Comparison of ENCODE assay signal across 27 cellular contexts in the genomic region with DNA sequence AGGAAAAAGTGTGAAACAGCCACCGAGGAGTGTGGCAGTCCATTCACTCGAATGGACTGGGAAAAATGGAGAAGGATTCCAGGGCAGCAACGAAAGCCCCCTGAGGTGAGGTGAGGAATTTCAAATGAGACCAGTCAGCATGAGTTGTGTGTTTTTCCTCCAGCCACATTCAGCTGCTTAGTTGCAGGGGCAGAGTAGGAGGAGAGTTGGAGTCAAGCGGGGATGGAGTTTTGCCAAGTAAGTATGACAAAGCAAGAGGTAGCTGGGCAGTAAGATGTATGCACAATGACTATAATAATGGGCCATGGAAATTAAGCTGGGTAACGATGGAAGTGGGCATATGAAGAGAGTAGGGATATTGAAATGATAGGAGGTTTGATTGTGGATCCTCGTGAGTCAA.
A peak's percentile ranks its signal among the peaks of the same experiment; 100 is the strongest.
DNase-seq lines count a peak whose midpoint lies in the region; TF ChIP-seq lines count a peak whose summit lies in the region.
"Had no signal": no experiment of that assay in that cellular context is flagged by ENCODE, and none has a peak within 500 bp of the region (broad histone marks: within the 10 kb centered on the region; RNA-seq: fewer than 3 reads in every experiment).

No MANE protein-coding gene starts in this region.

- no peak overlapping the region for H2AFZ ChIP-seq in parathyroid adenoma

- TF ChIP-seq CTCF in endodermal cell (conservative IDR thresholded peaks at IDR 0.05) (peak; percentile 36), parathyroid adenoma (IDR thresholded peaks at IDR 0.05) (no peak), CD14-positive monocyte (IDR thresholded peaks at IDR 0.05) (no peak), spleen (IDR thresholded peaks at IDR 0.05 in 8 of 11, conservative IDR thresholded peaks at IDR 0.05 in 3 of 11) (no peak)

- no peaks in the 10 kb centered on the region for H3K36me3 ChIP-seq in H7 (replicated peaks; ENCODE audit: control insufficient read depth, insufficient read depth, low read length)
- no peaks in the 10 kb centered on the region for H3K36me3 ChIP-seq in endodermal cell (ENCODE audit: control insufficient read depth, insufficient read depth, low read length)
- no peaks in the 10 kb centered on the region for H3K36me3 ChIP-seq in parathyroid adenoma (ENCODE audit: control insufficient read depth, insufficient read depth, low read length)
- H3K36me3 ChIP-seq in spleen: no peaks in the 10 kb centered on the region
- H3K36me3 ChIP-seq: gastrocnemius medialis had no signal

- H3K36me3 Mint-ChIP-seq in endodermal cell (ENCODE audit: low read depth): no peaks in the 10 kb centered on the region
- no peaks in the 10 kb centered on the region for H3K36me3 Mint-ChIP-seq in CD14-positive monocyte
- H3K36me3 Mint-ChIP-seq: activated CD4-positive, alpha-beta memory T cell treated with anti-CD3 and anti-CD28 coated beads for 36 hours; brain had no signal

- H3K27ac ChIP-seq in endodermal cell (ENCODE audit: low read depth, low read length) (no peak overlapping the region), parathyroid adenoma (peak overlapping the region; percentile 8), spleen (no peak overlapping the region)
- H3K27ac ChIP-seq: gastrocnemius medialis, skin epidermis had no signal

- no peaks in the 10 kb centered on the region for H3K27me3 Mint-ChIP-seq in endodermal cell (ENCODE audit: insufficient read depth)
- H3K27me3 Mint-ChIP-seq in CD14-positive monocyte (ENCODE audit: low read depth in 3 of 3): peaks cover 0 to 2% (median 0%) of the 10 kb centered on the region in 3 donors
- H3K27me3 Mint-ChIP-seq: brain had no signal

- no peak for TF ChIP-seq POLR2A in spleen (IDR thresholded peaks at IDR 0.05)

- H3K9me3 Mint-ChIP-seq in endodermal cell (no peaks in the 10 kb centered on the region), CD14-positive monocyte (peaks cover 0 to 2% (median 0%) of the 10 kb centered on the region in 7 donors)
- H3K9me3 Mint-ChIP-seq: activated CD4-positive, alpha-beta memory T cell treated with anti-CD3 and anti-CD28 coated beads for 36 hours; activated T-cell treated with anti-CD3 and anti-CD28 coated beads, Interleukin-2, amount 50 U/mL, for 72 hours; brain; nephron progenitor cell; T-helper 1 cell treated with Interleukin-12 subunit alpha and Interleukin-12 subunit beta and Interleukin-4 antibody, amounts not matched to agents 30 μg/mL and 1 μg/mL, for 36 hours had no signal

- H3K9ac ChIP-seq in endodermal cell (ENCODE audit: extremely low read depth, low read length, poor library complexity, severe bottlenecking) (no peak overlapping the region), parathyroid adenoma (no peak overlapping the region)

- H3K4me3 Mint-ChIP-seq in endodermal cell: no peak overlapping the region
- no peak overlapping the region for H3K4me3 Mint-ChIP-seq in CD14-positive monocyte
- H3K4me3 Mint-ChIP-seq: activated CD4-positive, alpha-beta memory T cell treated with anti-CD3 and anti-CD28 coated beads for 36 hours; activated T-cell treated with anti-CD3 and anti-CD28 coated beads, Interleukin-2, amount 50 U/mL, for 72 hours; brain; nephron progenitor cell; T-helper 1 cell treated with Interleukin-12 subunit alpha and Interleukin-12 subunit beta and Interleukin-4 antibody, amounts not matched to agents 30 μg/mL and 1 μg/mL, for 36 hours had no signal

- no peaks in the 10 kb centered on the region for H3K4me1 ChIP-seq in endodermal cell (ENCODE audit: control insufficient read depth, insufficient read depth, low read length)
- peaks cover 47% of the 10 kb centered on the region for H3K4me1 ChIP-seq in parathyroid adenoma
- no peaks in the 10 kb centered on the region for H3K4me1 ChIP-seq in spleen
- H3K4me1 ChIP-seq: gastrocnemius medialis had no signal

- H3K27me3 ChIP-seq in H7 (ENCODE audit: control insufficient read depth, insufficient read depth, low read length): no peaks in the 10 kb centered on the region
- H3K27me3 ChIP-seq in endodermal cell (ENCODE audit: control insufficient read depth, insufficient read depth, low read length, poor library complexity, severe bottlenecking): no peaks in the 10 kb centered on the region
- no peaks in the 10 kb centered on the region for H3K27me3 ChIP-seq in parathyroid adenoma (ENCODE audit: control insufficient read depth, insufficient read depth, low read length)
- no peaks in the 10 kb centered on the region for H3K27me3 ChIP-seq in spleen (replicated peaks in 1 of 7)
- H3K27me3 ChIP-seq: gastrocnemius medialis had no signal

- 58 to 60% methylated on average over 5 to 6 of the region's 6 CpGs for WGBS in endodermal cell (ENCODE audit: insufficient coverage in 1 of 2, insufficient read length in 1 of 2), 2 experiments
- 71 to 84% (median 82%) methylated on average over 6 of the region's 6 CpGs for WGBS in spleen, 5 donors

- H3K4me3 ChIP-seq in H7 (ENCODE audit: insufficient read depth, low read depth, low read length) (no peak overlapping the region), endodermal cell (ENCODE audit: low read length) (no peak overlapping the region), parathyroid adenoma (ENCODE audit: low read depth, low read length) (no peak overlapping the region), spleen (no peak overlapping the region)
- H3K4me3 ChIP-seq: gastrocnemius medialis, skin epidermis had no signal

- no peaks in the 10 kb centered on the region for H3K9me3 ChIP-seq in endodermal cell (ENCODE audit: control insufficient read depth, low read length)
- H3K9me3 ChIP-seq in parathyroid adenoma (ENCODE audit: control insufficient read depth, low read length): no peaks in the 10 kb centered on the region
- H3K9me3 ChIP-seq in spleen: no peaks in the 10 kb centered on the region
- H3K9me3 ChIP-seq: gastrocnemius medialis had no signal

- peaks cover 13% of the 10 kb centered on the region for H3K79me2 ChIP-seq in parathyroid adenoma

- intact Hi-C loops in CD14-positive monocyte (cut with micrococcal nuclease): no loop called here
- intact Hi-C loops in spleen (cut with DNase I; ENCODE audit: low total_unique reads): no loop called here

- H3K27ac Mint-ChIP-seq in endodermal cell (no peak overlapping the region), CD14-positive monocyte (no peak overlapping the region)
- H3K27ac Mint-ChIP-seq: activated CD4-positive, alpha-beta memory T cell treated with anti-CD3 and anti-CD28 coated beads for 36 hours; activated T-cell treated with anti-CD3 and anti-CD28 coated beads, Interleukin-2, amount 50 U/mL, for 72 hours; brain; nephron progenitor cell; T-helper 1 cell treated with Interleukin-12 subunit alpha and Interleukin-12 subunit beta and Interleukin-4 antibody, amounts not matched to agents 30 μg/mL and 1 μg/mL, for 36 hours had no signal

- no peak overlapping the region for H3K4me2 ChIP-seq in parathyroid adenoma (ENCODE audit: low read length)

- no peaks in the 10 kb centered on the region for H3K4me1 Mint-ChIP-seq in endodermal cell
- no peaks in the 10 kb centered on the region for H3K4me1 Mint-ChIP-seq in CD14-positive monocyte
- H3K4me1 Mint-ChIP-seq: brain had no signal

- peak; percentile 15 for DNase-seq in H7
- DNase-seq in RKO (ENCODE audit: low spot score): peak; percentile 35
- DNase-seq in endodermal cell: peak; percentile 63
- DNase-seq in activated naive CD4-positive, alpha-beta T cell (lab: John Stamatoyannopoulos, UW): no peak
- no peak for DNase-seq in middle frontal gyrus (ENCODE audit: extremely low spot score, low spot score)
- no peak for DNase-seq in CD14-positive monocyte (ENCODE audit: low spot score)
- DNase-seq in spleen: no peak
- DNase-seq: activated CD4-positive, alpha-beta memory T cell treated with anti-CD3 and anti-CD28 coated beads for 36 hours; activated CD4-positive, alpha-beta T cell treated with anti-CD3 and anti-CD28 coated beads for 1 hour; activated naive CD4-positive, alpha-beta T cell treated with Interleukin-2 at 50 U/mL for 16 hours; activated T-cell treated with anti-CD3 and anti-CD28 coated beads, Interleukin-2, amount 50 U/mL, for 72 hours; C1 segment of cervical spinal cord; cerebellar nuclear complex; COR-L47; DMS53; gastrocnemius medialis; left cardiac atrium; NCI-H146; NCI-H345; NCI-H82; nephron progenitor cell; retina; stimulated activated naive CD4-positive, alpha-beta T cell treated with Interleukin-2 at 50 U/mL for 16 hours had no signal

Comparison
In these comparisons a context has a peak if more than half of its experiments do, and no peak if none do; other contexts are left out.
1. DNase-seq: peak in H7 (single experiment), RKO (single experiment) and endodermal cell (single experiment); none in activated naive CD4-positive, alpha-beta T cell (0 of 4), middle frontal gyrus (single experiment), CD14-positive monocyte (single experiment) and spleen (single experiment).